In genomic region chr1:234613992-234614584, GRCh38 we compare ENCODE assay signal across 8 cellular contexts. TPM values are rescaled to one million over a fixed set of nuclear protein-coding genes. Genes with fewer than 3 reads are reported as not detected.
DNase-seq lines count a peak whose midpoint lies in the region; ATAC-seq and TF ChIP-seq lines count a peak whose summit lies in the region.

No MANE protein-coding gene starts in this region.

- WGBS in spleen, 5 donors = 62 to 82% (median 72%) methylated on average over 2 of the region's 2 CpGs

- H3K4me1 ChIP-seq in spleen = peaks cover 22 to 65% (median 35%) of the 10 kb centered on the region in 6 donors

- no peak for ATAC-seq in activated B cell treated with CpG ODN at 0.5 μM for 24 hours (ENCODE audit: low read depth)

- no peaks in the 10 kb centered on the region for H3K9me3 ChIP-seq in spleen

- no peaks in the 10 kb centered on the region for H3K27me3 Mint-ChIP-seq in activated B cell treated with CpG ODN at 0.5 μM for 24 hours

- DNase-seq in NCI-H1694 treated with DMSO at 0.1 percent for 48 hours (lab: John Stamatoyannopoulos, UW) (peak; percentile 37), NCI-H1694 (lab: John Stamatoyannopoulos, UW) (no peak), activated B cell treated with CpG ODN at 0.5 μM for 24 hours (no peak), globus pallidus (ENCODE audit: low spot score) (peak; percentile 55), spleen (no peak), NCI-H2029 (lab: John Stamatoyannopoulos, UW) (no peak), NCI-H1048 (lab: John Stamatoyannopoulos, UW) (no peak), SIG-M5 treated with dmso at 0.1 percent for 504 hours (lab: John Stamatoyannopoulos, UW; ENCODE audit: unreplicated experiment) (no peak)

- intact Hi-C loops in activated B cell treated with CpG ODN at 0.5 μM for 24 hours (cut with micrococcal nuclease) = loop anchor here (2.0 to 5.0 kb wide), 6 partner anchors 15 to 1253 kb away; partner anchors contain the start of gene LYST
- intact Hi-C loops in spleen (cut with DNase I; ENCODE audit: low total_unique reads) = loop anchor here (5.0 kb wide), 1 partner anchor 108 kb away; no protein-coding TSS in a partner anchor

- H3K4me3 Mint-ChIP-seq in activated B cell treated with CpG ODN at 0.5 μM for 24 hours = no peak overlapping the region

- peak overlapping the region; percentile 50 for H3K27ac Mint-ChIP-seq in activated B cell treated with CpG ODN at 0.5 μM for 24 hours

- peaks cover 2% of the 10 kb centered on the region for H3K36me3 Mint-ChIP-seq in activated B cell treated with CpG ODN at 0.5 μM for 24 hours (ENCODE audit: low read depth)

- peaks cover 32% of the 10 kb centered on the region for H3K4me1 Mint-ChIP-seq in activated B cell treated with CpG ODN at 0.5 μM for 24 hours

- no peak overlapping the region for H3K4me3 ChIP-seq in spleen

- H3K27ac ChIP-seq in spleen = peak overlapping the region in 7 of 8 donors; percentile 97 to 100 (median 99)

- POLR2A ChIA-PET in activated B cell treated with CpG ODN at 0.5 μM for 24 hours (lab: Charles Lee) = interaction anchor here (0.6 to 9.2 kb wide), 15 partner anchors 10 to 466 kb away, joined by 3 to 148 read pairs (median 19); no protein-coding TSS in a partner anchor

- no peak for TF ChIP-seq POLR2A in spleen (IDR thresholded peaks at IDR 0.05)

- H3K9me3 Mint-ChIP-seq in activated B cell treated with CpG ODN at 0.5 μM for 24 hours = no peaks in the 10 kb centered on the region

- H3K36me3 ChIP-seq in spleen = no peaks in the 10 kb centered on the region

- CTCF ChIA-PET in activated B cell treated with CpG ODN at 0.5 μM for 24 hours (lab: Charles Lee) = interaction anchor here (1.8 to 3.9 kb wide), 2 partner anchors 16 to 470 kb away, joined by 7 to 39 read pairs; no protein-coding TSS in a partner anchor

- TF ChIP-seq CTCF in activated B cell treated with CpG ODN at 0.5 μM for 24 hours (IDR thresholded peaks at IDR 0.05) (no peak), spleen (IDR thresholded peaks at IDR 0.05 in 8 of 11, conservative IDR thresholded peaks at IDR 0.05 in 3 of 11) (no peak)

- no peaks in the 10 kb centered on the region for H3K27me3 ChIP-seq in spleen (replicated peaks in 1 of 7)

RNA-seq across cellular contexts. Expression of gene IRF2BP2, which starts 4.1 kb away (rescaled TPM):
- total RNA-seq in activated B cell treated with CpG ODN at 0.5 μM for 24 hours (117 and 121 TPM in 2 replicates), spleen (100 to 1,000 TPM in 1 of 7 donors, 10 to 100 TPM in 6; 57.2 to 109 (median 63.5) TPM)
- polyA plus RNA-seq in spleen = 10 to 100 TPM; 39.1 to 55.5 (median 48.8) TPM

Comparison
In these comparisons a context has a peak if more than half of its experiments do, and no peak if none do; other contexts are left out.
1. DNase-seq: peak in NCI-H1694 treated with DMSO at 0.1 percent for 48 hours (single experiment) and globus pallidus (single experiment); none in NCI-H1694 (single experiment), activated B cell treated with CpG ODN at 0.5 μM for 24 hours (single experiment), spleen (single experiment), NCI-H2029 (single experiment), NCI-H1048 (single experiment) and SIG-M5 treated with dmso at 0.1 percent for 504 hours (single experiment).